Comparison of ENCODE assay signal across 26 cellular contexts in genomic region chr11:44835979-44836378, GRCh38.
"Had no signal": no experiment of that assay in that cellular context is flagged by ENCODE, and none has a peak within 500 bp of the region (broad histone marks: within the 10 kb centered on the region; RNA-seq: fewer than 3 reads in every experiment).

No MANE protein-coding gene starts in this region.

- H3K36me3 ChIP-seq: pancreas, right lobe of liver, thoracic aorta, upper lobe of right lung, WERI-Rb-1 had no signal

- H3K9me3 ChIP-seq: pancreas, psoas muscle, right lobe of liver, SK-N-SH, thoracic aorta, upper lobe of right lung had no signal

- H3K4me3 ChIP-seq: coronary artery, lung, pancreas, psoas muscle, right lobe of liver, thoracic aorta, upper lobe of right lung had no signal

- H3K27me3 ChIP-seq: pancreas, right lobe of liver, upper lobe of right lung had no signal

- H3K4me1 ChIP-seq: foreskin keratinocyte, pancreas, psoas muscle, right lobe of liver had no signal

- H3K4me2 ChIP-seq: SK-N-SH had no signal

- ATAC-seq: activated T-helper 17 cell treated with anti-CD3 and anti-CD28 coated beads, Interleukin-2, amount 50 U/mL, for 72 hours; foreskin keratinocyte; left lobe of liver; natural killer cell treated with Interleukin-12 subunit alpha and Interleukin-12 subunit beta and Interleukin-15 and Interleukin-18, amount 100 ng/mL, for 72 hours; pancreas; psoas muscle; right lobe of liver; T-cell; upper lobe of right lung had no signal

- DNase-seq: activated CD4-positive, alpha-beta T cell treated with anti-CD3 and anti-CD28 coated beads for 1 hour; activated CD4-positive, alpha-beta T cell treated with anti-CD3 and anti-CD28 coated beads, Interleukin-2, amount 50 U/mL, for 1 hour; activated CD8-positive, alpha-beta memory T cell treated with anti-CD3 and anti-CD28 coated beads, Interleukin-2, amount 50 U/mL, for 4 hours; activated T-cell treated with anti-CD3 and anti-CD28 coated beads, Interleukin-2, amount 50 U/mL, for 24 hours; endodermal cell; foreskin keratinocyte; glutamatergic neuron; hypothalamus; midbrain; pancreas; psoas muscle; right lobe of liver; SIG-M5; SK-N-SH; small intestine; stimulated activated naive CD4-positive, alpha-beta T cell; T-cell; upper lobe of right lung; WERI-Rb-1 had no signal

- H3K27ac ChIP-seq: coronary artery, epithelial cell of prostate, foreskin keratinocyte, pancreas, psoas muscle, right lobe of liver, thoracic aorta, upper lobe of right lung, WERI-Rb-1 had no signal

- H3K9ac ChIP-seq: SK-N-SH had no signal
